22 cellular contexts compared by ENCODE assay signal in the genomic region with DNA sequence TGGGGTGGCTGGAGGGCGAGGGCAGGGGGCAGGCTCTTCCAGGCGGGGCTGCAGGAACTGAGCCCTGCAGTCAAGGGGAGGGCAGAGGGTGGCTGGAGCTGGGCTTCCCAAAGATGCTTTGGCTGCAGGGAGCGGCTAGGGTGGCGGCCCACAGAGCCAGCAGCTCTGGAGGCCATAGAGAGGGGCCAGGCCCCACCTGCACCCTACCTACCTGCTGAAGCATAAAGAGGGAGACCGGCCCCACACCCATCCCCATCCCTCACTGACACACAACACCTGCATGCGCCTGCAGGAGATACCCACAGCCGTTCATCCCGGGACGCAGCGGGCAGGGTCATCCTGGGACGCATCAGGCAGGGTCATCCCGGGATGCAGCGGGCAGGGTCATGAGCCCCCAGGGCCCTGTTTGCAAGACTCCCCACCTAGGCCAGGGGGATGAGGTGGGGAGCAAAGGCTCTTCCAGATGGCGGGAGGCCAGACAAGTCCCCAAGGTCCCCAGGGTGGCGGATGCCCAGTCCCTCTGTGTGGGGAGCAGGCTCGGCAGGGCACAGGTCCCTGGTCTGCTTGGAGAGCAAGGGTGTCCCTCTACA.
"Had no signal": no experiment of that assay in that cellular context is flagged by ENCODE, and none has a peak within 500 bp of the region (broad histone marks: within the 10 kb centered on the region; RNA-seq: fewer than 3 reads in every experiment).

No MANE protein-coding gene starts in this region.

- ATAC-seq: activated T-helper 17 cell treated with anti-CD3 and anti-CD28 coated beads, Interleukin-2, amount 50 U/mL, for 72 hours; K562; PC-3; T-cell had no signal

- H3K27ac ChIP-seq: SK-N-MC, VCaP had no signal

- DNase-seq: activated CD4-positive, alpha-beta memory T cell treated with anti-CD3 and anti-CD28 coated beads for 36 hours; activated CD4-positive, alpha-beta T cell treated with anti-CD3 and anti-CD28 coated beads, Interleukin-2, amount 10 ng/mL, durations not matched to agents 7 days and 5 days; activated CD4-positive, CD25-positive, alpha-beta regulatory T cell; activated CD8-positive, alpha-beta memory T cell treated with anti-CD3 and anti-CD28 coated beads for 24 hours; activated gamma-delta T cell; activated naive CD4-positive, alpha-beta T cell treated with anti-CD3 and anti-CD28 coated beads for 36 hours; activated T-cell treated with anti-CD3 and anti-CD28 coated beads for 4 hours; activated T-cell treated with anti-CD3 and anti-CD28 coated beads, Interleukin-2, amount 50 U/mL, for 48 hours; NCI-H1048; NCI-H146; NCI-H187 treated with DMSO at 0.1 percent for 48 hours; NCI-H2081 treated with DMSO at 0.1 percent for 48 hours; NCI-H446; NCI-H524; PC-3; T-cell; T-helper 2 cell; T1000 had no signal

- H3K4me3 ChIP-seq: K562, SK-N-MC had no signal
